8 cellular contexts compared by ENCODE assay signal in genomic region chr20:50172347-50173013, GRCh38. TPM values are rescaled to one million over a fixed set of nuclear protein-coding genes. Genes with fewer than 3 reads are reported as not detected.
DNase-seq lines count a peak whose midpoint lies in the region; ATAC-seq and TF ChIP-seq lines count a peak whose summit lies in the region.

No MANE protein-coding gene starts in this region.

- no peaks in the 10 kb centered on the region for H3K27me3 ChIP-seq in PC-9 (ENCODE audit: insufficient read depth, low read depth)
- peaks cover 3% of the 10 kb centered on the region for H3K27me3 ChIP-seq in mononuclear cell (ENCODE audit: insufficient read depth, low read length)
- no peaks in the 10 kb centered on the region for H3K27me3 ChIP-seq in upper lobe of right lung

- POLR2A ChIA-PET in PC-9 (lab: Charles Lee; ENCODE audit: unreplicated experiment) = interaction anchor here (0.5 to 0.7 kb wide), 7 partner anchors 57 to 1134 kb away, joined by 3 to 6 read pairs (median 4); no protein-coding TSS in a partner anchor

- H3K4me1 ChIP-seq in PC-9 (replicated peaks; ENCODE audit: insufficient read depth) (peaks cover 21% of the 10 kb centered on the region), mononuclear cell (ENCODE audit: insufficient read depth, low read length) (peaks cover 11% of the 10 kb centered on the region), upper lobe of right lung (peaks cover 14% of the 10 kb centered on the region)

- H3K4me2 ChIP-seq in PC-9 = peak overlapping the region; percentile 92

- CTCF ChIA-PET in PC-9 (lab: Charles Lee) = interaction anchor here (0.5 to 2.2 kb wide), 6 partner anchors 8 to 61 kb away, joined by 3 to 17 read pairs (median 6); no protein-coding TSS in a partner anchor

- H3K36me3 ChIP-seq in PC-9 (ENCODE audit: low read depth) (no peaks in the 10 kb centered on the region), upper lobe of right lung (no peaks in the 10 kb centered on the region)

- ATAC-seq in upper lobe of right lung (peak; percentile 96), HG03378 (IDR thresholded peaks at IDR 0.05; ENCODE audit: unreplicated experiment) (no peak), GM18873 (IDR thresholded peaks at IDR 0.05; ENCODE audit: low FRiP score, unreplicated experiment) (no peak)

- no peaks in the 10 kb centered on the region for H3K9me2 ChIP-seq in PC-9 (ENCODE audit: insufficient read depth)

- no peaks in the 10 kb centered on the region for H3K79me2 ChIP-seq in PC-9 (ENCODE audit: low read depth)

- H3K9me3 ChIP-seq in PC-9 (ENCODE audit: insufficient read depth, low read depth) (no peaks in the 10 kb centered on the region), mononuclear cell (ENCODE audit: low read depth, low read length) (no peaks in the 10 kb centered on the region), upper lobe of right lung (no peaks in the 10 kb centered on the region)

- peaks cover 24% of the 10 kb centered on the region; the same call in 1 of the 2 replicates for H3F3A ChIP-seq in PC-9 (ENCODE audit: insufficient read depth, low read depth)

- intact Hi-C loops in PC-9 (cut with micrococcal nuclease; ENCODE audit: unreplicated experiment) (loop anchor here (10.0 kb wide), 1 partner anchor 838 kb away; no protein-coding TSS in a partner anchor), upper lobe of right lung (cut with DNase I) (loop anchor here (5.0 kb wide), 1 partner anchor 50 kb away; no protein-coding TSS in a partner anchor)

- no peaks in the 10 kb centered on the region for H4K20me1 ChIP-seq in PC-9 (ENCODE audit: insufficient read depth)

- no peak for TF ChIP-seq CTCF in PC-9 (conservative IDR thresholded peaks at IDR 0.05)
- TF ChIP-seq CTCF in upper lobe of right lung (IDR thresholded peaks at IDR 0.05) = no peak

- DNase-seq in DMS53 treated with DMSO at 0.1 percent for 48 hours (lab: John Stamatoyannopoulos, UW; ENCODE audit: unreplicated experiment) = peak; percentile 74
- peak; percentile 74 to 88 for DNase-seq in PC-9
- no peak for DNase-seq in epithelial cell of prostate (ENCODE audit: low read depth, low spot score)
- DNase-seq in upper lobe of right lung = peak; percentile 94
- DNase-seq in NAMALWA (ENCODE audit: low spot score) = no peak

- peak overlapping the region; percentile 62 for H3K27ac ChIP-seq in PC-9
- H3K27ac ChIP-seq in epithelial cell of prostate = peak overlapping the region; percentile 46
- peak overlapping the region; percentile 88 for H3K27ac ChIP-seq in upper lobe of right lung

- H2AFZ ChIP-seq in PC-9 = peak overlapping the region; percentile 91

- H3K4me3 ChIP-seq in PC-9 (peak overlapping the region; percentile 67), mononuclear cell (ENCODE audit: low read length) (peak overlapping the region; percentile 19), upper lobe of right lung (peak overlapping the region; percentile 64)

- TSS peak; percentile 54 for BruUV-seq in PC-9 (replicated peaks; lab: Mats Ljungman, UMichigan)

RNA-seq across cellular contexts. Expression of gene CEBPB, which starts 18.1 kb away (rescaled TPM):
- total RNA-seq in PC-9 (2021) (112 and 117 TPM in 2 replicates), mononuclear cell (268 TPM), upper lobe of right lung (271 TPM)

RNA-seq across cellular contexts. Expression of gene PEDS1, which starts 19.0 kb away (rescaled TPM):
- total RNA-seq in PC-9 (2021) (34.8 and 37.7 TPM in 2 replicates), mononuclear cell (28.3 TPM), upper lobe of right lung (31.3 TPM)

RNA-seq across cellular contexts. Expression of gene UBE2V1, which starts 59.5 kb away (rescaled TPM):
- 137 and 174 TPM in 2 replicates for total RNA-seq in PC-9 (2021)
- total RNA-seq in mononuclear cell = 114 TPM
- 83.2 TPM for total RNA-seq in upper lobe of right lung

Comparison
In these comparisons a context has a peak if more than half of its experiments do, and no peak if none do; other contexts are left out.
1. DNase-seq: peak in DMS53 treated with DMSO at 0.1 percent for 48 hours (single experiment), PC-9 (2 of 2) and upper lobe of right lung (single experiment); none in epithelial cell of prostate (single experiment) and NAMALWA (single experiment).
2. Peak in every context shown above with its lines, with median percentiles within 50 percentile points of each other: H3K27ac ChIP-seq and H3K4me3 ChIP-seq.